8 cellular contexts compared by ENCODE assay signal in the genomic region with DNA sequence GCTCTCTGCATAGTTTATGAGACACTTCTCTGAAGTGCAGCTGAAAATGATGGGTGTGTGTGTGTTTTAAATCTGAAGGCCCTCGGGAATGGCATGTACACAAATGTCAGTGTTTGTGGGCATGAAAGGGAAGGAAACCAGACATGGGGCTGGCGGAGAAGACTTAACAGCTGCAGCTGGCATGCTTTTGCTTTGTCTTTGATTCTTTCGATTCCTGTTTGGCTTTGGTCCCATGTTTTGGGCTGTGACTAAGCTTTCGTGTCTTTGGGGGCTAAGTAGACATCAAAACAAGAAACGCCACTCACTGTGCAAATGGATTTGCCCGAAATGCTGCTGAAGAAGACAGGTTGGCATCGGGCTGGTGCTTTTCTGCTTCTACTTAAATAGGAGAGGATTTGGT.
DNase-seq lines count a peak whose midpoint lies in the region; ATAC-seq and TF ChIP-seq lines count a peak whose summit lies in the region.

No MANE protein-coding gene starts in this region.

- H3K27ac ChIP-seq in upper lobe of left lung (peak overlapping the region; percentile 29 to 83 (median 79)), prostate gland (peak overlapping the region in 1 of 2 donors; percentile 53)

- TF ChIP-seq POLR2A in upper lobe of left lung (IDR thresholded peaks at IDR 0.05) (peak in 1 of 4 donors; percentile 28), prostate gland (IDR thresholded peaks at IDR 0.05) (no peak)

- TF ChIP-seq CTCF in upper lobe of left lung (IDR thresholded peaks at IDR 0.05) (no peak), prostate gland (IDR thresholded peaks at IDR 0.05) (no peak)

- H3K9me3 ChIP-seq in upper lobe of left lung (peaks cover 3 to 17% (median 11%) of the 10 kb centered on the region in 4 donors), prostate gland (no peaks in the 10 kb centered on the region)

- no peaks in the 10 kb centered on the region for H3K36me3 ChIP-seq in upper lobe of left lung
- H3K36me3 ChIP-seq in prostate gland: no peaks in the 10 kb centered on the region

- intact Hi-C loops in prostate gland (cut with DNase I): no loop called here

- peak overlapping the region; percentile 19 for H3K4me3 Mint-ChIP-seq in activated T-cell treated with anti-CD3 and anti-CD28 coated beads, Interleukin-2, amount 50 U/mL, for 24 hours

- TF ChIP-seq EP300 in upper lobe of left lung (IDR thresholded peaks at IDR 0.05): peak in 1 of 4 donors; percentile 8

- peaks cover 28% of the 10 kb centered on the region for H3K4me1 Mint-ChIP-seq in activated T-cell treated with anti-CD3 and anti-CD28 coated beads, Interleukin-2, amount 50 U/mL, for 24 hours (ENCODE audit: low read depth)

- peaks cover 33% of the 10 kb centered on the region for H3K36me3 Mint-ChIP-seq in activated T-cell treated with anti-CD3 and anti-CD28 coated beads, Interleukin-2, amount 50 U/mL, for 24 hours (ENCODE audit: low read depth)

- peak overlapping the region; percentile 10 for H3K27ac Mint-ChIP-seq in activated T-cell treated with anti-CD3 and anti-CD28 coated beads, Interleukin-2, amount 50 U/mL, for 24 hours

- H3K4me3 ChIP-seq in upper lobe of left lung (peak overlapping the region in 1 of 4 donors; percentile 24), prostate gland (no peak overlapping the region)

- peaks cover 24 to 47% (median 27%) of the 10 kb centered on the region in 4 donors for H3K4me1 ChIP-seq in upper lobe of left lung
- no peaks in the 10 kb centered on the region for H3K4me1 ChIP-seq in prostate gland (replicated peaks)

- no peaks in the 10 kb centered on the region for H3K27me3 ChIP-seq in upper lobe of left lung
- no peaks in the 10 kb centered on the region for H3K27me3 ChIP-seq in prostate gland (replicated peaks; ENCODE audit: insufficient read depth)

- DNase-seq in activated T-cell treated with anti-CD3 and anti-CD28 coated beads, Interleukin-2, amount 50 U/mL, for 24 hours: no peak
- DNase-seq in inferior parietal cortex (ENCODE audit: extremely low spot score) (peak; percentile 63), upper lobe of left lung (peak in 1 of 2 donors; percentile 48), NCI-H82 (lab: John Stamatoyannopoulos, UW) (no peak), prostate gland (ENCODE audit: low spot score) (no peak), NCI-H446 (lab: John Stamatoyannopoulos, UW) (no peak)

- 4 to 8% methylated on average over 7 of the region's 7 CpGs for WGBS in upper lobe of left lung, 2 donors
- WGBS in prostate gland: 28% methylated on average over 7 of the region's 7 CpGs

- no peaks in the 10 kb centered on the region for H3K27me3 Mint-ChIP-seq in activated T-cell treated with anti-CD3 and anti-CD28 coated beads, Interleukin-2, amount 50 U/mL, for 24 hours

- peak; percentile 69 for ATAC-seq in GM18502 (IDR thresholded peaks at IDR 0.05; ENCODE audit: poor library complexity, unreplicated experiment)
- ATAC-seq in HG03354 (IDR thresholded peaks at IDR 0.05; ENCODE audit: poor library complexity, severe bottlenecking, unreplicated experiment): peak; percentile 41
- peak; percentile 59 to 62 for ATAC-seq in upper lobe of left lung (ENCODE audit: low FRiP score in 2 of 2)

- peaks cover 34% of the 10 kb centered on the region for H3K9me3 Mint-ChIP-seq in activated T-cell treated with anti-CD3 and anti-CD28 coated beads, Interleukin-2, amount 50 U/mL, for 24 hours
